Comparison of ENCODE assay signal across 1 cellular context in the genomic region with DNA sequence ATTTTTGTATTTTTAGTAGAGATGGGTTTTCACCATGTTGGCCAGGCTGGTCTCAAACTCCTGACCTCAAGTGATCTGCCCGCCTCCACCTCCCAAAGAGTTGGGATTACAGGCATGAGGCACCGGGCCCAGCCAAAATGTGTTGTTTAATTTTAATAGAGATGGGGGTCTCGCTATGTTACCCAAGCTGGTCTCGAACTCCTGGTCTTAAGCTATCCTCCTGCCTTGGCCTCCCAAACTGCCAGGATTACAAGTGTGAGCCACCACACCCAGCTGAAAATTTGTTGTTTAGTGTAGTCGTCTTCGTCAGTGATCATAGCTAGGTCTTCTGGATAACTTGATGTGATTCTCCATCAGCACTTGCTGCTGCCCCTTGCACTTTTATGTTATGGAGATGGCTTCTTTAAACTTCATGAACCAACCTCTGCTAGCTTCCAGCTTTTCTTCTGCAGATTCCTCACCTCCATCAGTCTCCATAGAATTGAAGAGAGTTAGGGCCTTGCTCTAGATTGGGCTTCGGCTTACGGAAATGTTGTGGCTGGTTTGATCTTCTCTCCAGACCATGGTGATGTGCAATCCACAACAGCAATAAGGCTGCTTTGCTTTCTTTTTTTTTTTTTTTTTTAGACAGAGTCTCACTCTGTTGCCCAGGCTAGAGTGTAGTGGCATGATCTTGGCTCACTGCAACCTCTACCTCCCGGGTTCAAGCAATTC.
TF ChIP-seq lines count a peak whose summit lies in the region.

No MANE protein-coding gene starts in this region.

TF ChIP-seq in GM12878, 131 proteins besides CTCF, POLR2A, EP300 and RAD21:
- TF ChIP-seq RB1 (IDR thresholded peaks at IDR 0.05; ENCODE audit: borderline replicate concordance) (no peak), FOXK2 (IDR thresholded peaks at IDR 0.05) (no peak), ZZZ3 (IDR thresholded peaks at IDR 0.05; ENCODE audit: control insufficient read depth, insufficient read length, low read depth) (no peak), ATF7 (IDR thresholded peaks at IDR 0.05; ENCODE audit: low read depth) (no peak), STAT3 (IDR thresholded peaks at IDR 0.05; ENCODE audit: low read depth, low read length) (no peak), IKZF2 (IDR thresholded peaks at IDR 0.05) (no peak), NFYA (IDR thresholded peaks at IDR 0.05; ENCODE audit: borderline replicate concordance, low read depth, low read length) (no peak), RAD51 (IDR thresholded peaks at IDR 0.05) (no peak), TCF3 (IDR thresholded peaks at IDR 0.05; ENCODE audit: borderline replicate concordance, insufficient read depth, low read depth, low read length) (no peak), POLR2AphosphoS2 (IDR thresholded peaks at IDR 0.05; ENCODE audit: low read depth, low read length) (no peak), JUNB (IDR thresholded peaks at IDR 0.05) (no peak)
- TF ChIP-seq, protein P1, sequence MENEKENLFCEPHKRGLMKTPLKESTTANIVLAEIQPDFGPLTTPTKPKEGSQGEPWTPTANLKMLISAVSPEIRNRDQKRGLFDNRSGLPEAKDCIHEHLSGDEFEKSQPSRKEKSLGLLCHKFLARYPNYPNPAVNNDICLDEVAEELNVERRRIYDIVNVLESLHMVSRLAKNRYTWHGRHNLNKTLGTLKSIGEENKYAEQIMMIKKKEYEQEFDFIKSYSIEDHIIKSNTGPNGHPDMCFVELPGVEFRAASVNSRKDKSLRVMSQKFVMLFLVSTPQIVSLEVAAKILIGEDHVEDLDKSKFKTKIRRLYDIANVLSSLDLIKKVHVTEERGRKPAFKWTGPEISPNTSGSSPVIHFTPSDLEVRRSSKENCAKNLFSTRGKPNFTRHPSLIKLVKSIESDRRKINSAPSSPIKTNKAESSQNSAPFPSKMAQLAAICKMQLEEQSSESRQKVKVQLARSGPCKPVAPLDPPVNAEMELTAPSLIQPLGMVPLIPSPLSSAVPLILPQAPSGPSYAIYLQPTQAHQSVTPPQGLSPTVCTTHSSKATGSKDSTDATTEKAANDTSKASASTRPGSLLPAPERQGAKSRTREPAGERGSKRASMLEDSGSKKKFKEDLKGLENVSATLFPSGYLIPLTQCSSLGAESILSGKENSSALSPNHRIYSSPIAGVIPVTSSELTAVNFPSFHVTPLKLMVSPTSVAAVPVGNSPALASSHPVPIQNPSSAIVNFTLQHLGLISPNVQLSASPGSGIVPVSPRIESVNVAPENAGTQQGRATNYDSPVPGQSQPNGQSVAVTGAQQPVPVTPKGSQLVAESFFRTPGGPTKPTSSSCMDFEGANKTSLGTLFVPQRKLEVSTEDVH (IDR thresholded peaks at IDR 0.05; ENCODE audit: low read depth, partially characterized antibody), result no peak
